ENCODE assay signal across 8 cellular contexts in genomic region chr19:7942981-7943443, GRCh38. TPM values are rescaled to one million over a fixed set of nuclear protein-coding genes. Genes with fewer than 3 reads are reported as not detected.
A peak's percentile ranks its signal among the peaks of the same experiment; 100 is the strongest.
DNase-seq lines count a peak whose midpoint lies in the region; ATAC-seq lines count a peak whose summit lies in the region.

No MANE protein-coding gene starts in this region.

- no peaks in the 10 kb centered on the region for H3K27me3 ChIP-seq in Karpas-422 (ENCODE audit: low read length)
- H3K27me3 ChIP-seq in muscle layer of colon (ENCODE audit: control insufficient read depth in 1 of 2, insufficient read depth in 2 of 2, low read length in 2 of 2): no peaks in the 10 kb centered on the region

- H3K36me3 ChIP-seq in Karpas-422 (ENCODE audit: insufficient read depth, low read length): peaks cover 6% of the 10 kb centered on the region; the same call in 1 of the 2 replicates
- H3K36me3 ChIP-seq in muscle layer of colon (ENCODE audit: insufficient read depth, low read length): peaks cover 29% of the 10 kb centered on the region

- H3K9me3 ChIP-seq in Karpas-422 (ENCODE audit: low read length): no peaks in the 10 kb centered on the region
- no peaks in the 10 kb centered on the region for H3K9me3 ChIP-seq in muscle layer of colon (ENCODE audit: low read length)

- H2AFZ ChIP-seq in Karpas-422 (ENCODE audit: low read length): no peak overlapping the region; the same call in 1 of the 2 replicates

- DNase-seq in Karpas-422: no peak
- DNase-seq in activated effector memory CD4-positive, alpha-beta T cell treated with anti-CD3 and anti-CD28 coated beads, Interleukin-2, amount 50 U/mL, for 16 hours: no peak
- no peak for DNase-seq in COR-L47 (lab: John Stamatoyannopoulos, UW)

- H3K9ac ChIP-seq in Karpas-422 (ENCODE audit: low read length) (peak overlapping the region; percentile 93), muscle layer of colon (ENCODE audit: low read length) (peak overlapping the region; percentile 99)

- H3K4me1 ChIP-seq in Karpas-422 (ENCODE audit: low read length): peaks cover 25% of the 10 kb centered on the region
- H3K4me1 ChIP-seq in muscle layer of colon (ENCODE audit: insufficient read depth, low read length): peaks cover 21% of the 10 kb centered on the region

- peak overlapping the region; percentile 68 for H3K4me2 ChIP-seq in Karpas-422 (ENCODE audit: low read depth, low read length, poor library complexity, severe bottlenecking)

- H3K27ac ChIP-seq in Karpas-422 (ENCODE audit: low read length) (peak overlapping the region; percentile 52; the same call in 1 of the 2 replicates), cingulate gyrus (ENCODE audit: low read depth, low read length) (peak overlapping the region; percentile 94), muscle layer of colon (ENCODE audit: low read depth, low read length) (peak overlapping the region; percentile 73)

- H4K20me1 ChIP-seq in Karpas-422 (ENCODE audit: insufficient read depth, low read depth, low read length): no peaks in the 10 kb centered on the region; the same call in 1 of the 2 replicates

- ATAC-seq in GM19395 (IDR thresholded peaks at IDR 0.05; ENCODE audit: unreplicated experiment) (peak; percentile 17), GM19035 (IDR thresholded peaks at IDR 0.05; ENCODE audit: unreplicated experiment) (no peak), HG02885 (IDR thresholded peaks at IDR 0.05; ENCODE audit: poor library complexity, unreplicated experiment) (no peak)

- H3K4me3 ChIP-seq in Karpas-422 (ENCODE audit: low read length) (peak overlapping the region; percentile 88), muscle layer of colon (ENCODE audit: low read depth in 1 of 2, low read length in 2 of 2) (peak overlapping the region; percentile 60 to 98)

- peaks cover 46% of the 10 kb centered on the region for H3K79me2 ChIP-seq in Karpas-422 (ENCODE audit: low read length)

- H3K9me2 ChIP-seq in Karpas-422 (replicated peaks; ENCODE audit: insufficient read depth, low read length): no peaks in the 10 kb centered on the region

RNA-seq across cellular contexts. Expression of gene TIMM44, which starts 0.5 kb away (rescaled TPM):
- 43.7 and 53.1 TPM in 2 replicates for total RNA-seq in Karpas-422 (2014; rRNA removed; shearing (Covaris generic); ENCODE audit: low replicate concordance)

RNA-seq across cellular contexts. Expression of gene CTXN1, which starts 17.1 kb away (rescaled TPM):
- 0.18 TPM in 1 of 2 replicates, not detected in the other for total RNA-seq in Karpas-422 (2014; rRNA removed; shearing (Covaris generic); ENCODE audit: low replicate concordance)

RNA-seq across cellular contexts. Expression of gene SNAPC2, which starts 22.9 kb away (rescaled TPM):
- 9.8 and 22.0 TPM in 2 replicates for total RNA-seq in Karpas-422 (2014; rRNA removed; shearing (Covaris generic); ENCODE audit: low replicate concordance)

RNA-seq across cellular contexts. Expression of gene TGFBR3L, which starts 28.4 kb away (rescaled TPM):
- total RNA-seq in Karpas-422 (2014; rRNA removed; shearing (Covaris generic); ENCODE audit: low replicate concordance): not detected in 2 replicates

RNA-seq across cellular contexts. Expression of gene MAP2K7, which starts 39.3 kb away (rescaled TPM):
- total RNA-seq in Karpas-422 (2014; rRNA removed; shearing (Covaris generic); ENCODE audit: low replicate concordance): 10.4 and 14.4 TPM in 2 replicates
